In genomic region chr21:42227909-42228708, GRCh38 we compare ENCODE assay signal across 8 cellular contexts. TPM values are rescaled to one million over a fixed set of nuclear protein-coding genes. Genes with fewer than 3 reads are reported as not detected.
DNase-seq lines count a peak whose midpoint lies in the region; ATAC-seq and TF ChIP-seq lines count a peak whose summit lies in the region.

No MANE protein-coding gene starts in this region.

- DNase-seq in NB4 (ENCODE audit: low read depth) (peak; percentile 88), dorsolateral prefrontal cortex (peak in 8 of 10 donors; percentile 47 to 88 (median 76)), medulla oblongata (ENCODE audit: extremely low spot score) (peak; percentile 72), NCI-H1092 (lab: John Stamatoyannopoulos, UW) (no peak)
- DNase-seq in activated CD4-positive, alpha-beta T cell treated with anti-CD3 and anti-CD28 coated beads, Interleukin-2, amount 50 U/mL, for 1 hour = peak; percentile 92
- peak; percentile 75 to 78 for DNase-seq in stimulated activated CD8-positive, alpha-beta memory T cell treated with anti-CD3 and anti-CD28 coated beads, Interleukin-4, amount 100 ng/mL, for 1 hour (ENCODE audit: low read depth in 2 of 2, low spot score in 1 of 2)

- H3K27me3 ChIP-seq in dorsolateral prefrontal cortex = no peaks in the 10 kb centered on the region

- ATAC-seq in GM18511 (IDR thresholded peaks at IDR 0.05; ENCODE audit: unreplicated experiment) = peak; percentile 93
- peak; percentile 77 for ATAC-seq in HG02623 (IDR thresholded peaks at IDR 0.05; ENCODE audit: unreplicated experiment)

- intact Hi-C loops in dorsolateral prefrontal cortex (cut with DNase I) = no loop called here

- TF ChIP-seq POLR2A in NB4 (IDR thresholded peaks at IDR 0.05; ENCODE audit: extremely low read depth, insufficient read length) = no peak

- no peak for TF ChIP-seq CTCF in NB4 (IDR thresholded peaks at IDR 0.05; ENCODE audit: low read depth, low read length)
- peak in 3 of 56 donors; percentile 7 to 14 (median 11) for TF ChIP-seq CTCF in dorsolateral prefrontal cortex (IDR thresholded peaks at IDR 0.05 in 54 of 56, conservative IDR thresholded peaks at IDR 0.05 in 2 of 56; ENCODE audit: low read depth in 1 of 56, partially characterized antibody in 56 of 56)

- peak overlapping the region in 47 of 59 donors; percentile 2 to 92 (median 54) for H3K27ac ChIP-seq in dorsolateral prefrontal cortex

- H3K4me3 ChIP-seq in NB4 (ENCODE audit: low read depth, low read length) (no peak overlapping the region), dorsolateral prefrontal cortex (peak overlapping the region in 1 of 59 donors; percentile 13)

RNA-seq across cellular contexts. Expression of gene ABCG1, which starts 9.2 kb away (rescaled TPM):
- total RNA-seq in dorsolateral prefrontal cortex = 10 to 100 TPM; 23.5 to 64.8 (median 43.0) TPM
